Comparison of ENCODE assay signal across 8 cellular contexts in genomic region chr14:73753043-73753886, GRCh38. TPM values are rescaled to one million over a fixed set of nuclear protein-coding genes. Genes with fewer than 3 reads are reported as not detected.
DNase-seq lines count a peak whose midpoint lies in the region; ATAC-seq and TF ChIP-seq lines count a peak whose summit lies in the region.

No MANE protein-coding gene starts in this region.

- H3K14ac ChIP-seq in mesenchymal stem cell (ENCODE audit: low read length in 2 of 2), result no peak overlapping the region

- DNase-seq in CD8-positive, alpha-beta memory T cell, result peak in 3 of 5 donors; percentile 47 to 66 (median 65)
- DNase-seq in NCI-H69 (lab: John Stamatoyannopoulos, UW), result peak; percentile 57
- no peak for DNase-seq in MCF 10A (ENCODE audit: unreplicated experiment)
- DNase-seq in mesenchymal stem cell, result peak; percentile 66
- peak; percentile 76 for DNase-seq in upper lobe of right lung
- no peak for DNase-seq in H4 (ENCODE audit: low spot score)
- DNase-seq in NOMO-1 (lab: John Stamatoyannopoulos, UW; ENCODE audit: unreplicated experiment in 2 of 2), result no peak

- H3K9me3 Mint-ChIP-seq in CD8-positive, alpha-beta memory T cell, result no peaks in the 10 kb centered on the region
- no peaks in the 10 kb centered on the region for H3K9me3 Mint-ChIP-seq in MCF 10A (ENCODE audit: unreplicated experiment)

- intact Hi-C loops in MCF 10A (cut with micrococcal nuclease), result loop anchor here (1.0 to 5.0 kb wide), 2 partner anchors 25 to 34 kb away; no protein-coding TSS in a partner anchor
- intact Hi-C loops in upper lobe of right lung (cut with DNase I), result no loop called here

- H3K4me2 ChIP-seq in mesenchymal stem cell (ENCODE audit: low read length, poor library complexity, severe bottlenecking), result no peak overlapping the region

- ATAC-seq in upper lobe of right lung (peak; percentile 45), HG02981 (IDR thresholded peaks at IDR 0.05; ENCODE audit: unreplicated experiment) (no peak)

- H3K4me3 Mint-ChIP-seq in CD8-positive, alpha-beta memory T cell, result peak overlapping the region; percentile 85 to 97 (median 90)
- peak overlapping the region; percentile 86 for H3K4me3 Mint-ChIP-seq in MCF 10A (ENCODE audit: unreplicated experiment)

- BruUV-seq in MCF 10A (replicated peaks; lab: Mats Ljungman, UMichigan), result no TSS peak

- TF ChIP-seq CTCF in MCF 10A (IDR thresholded peaks at IDR 0.05; ENCODE audit: unreplicated experiment) (no peak), upper lobe of right lung (IDR thresholded peaks at IDR 0.05) (no peak)

- H2AFZ ChIP-seq in mesenchymal stem cell (ENCODE audit: low read depth, low read length), result no peak overlapping the region

- peak overlapping the region; percentile 25 for H2BK5ac ChIP-seq in mesenchymal stem cell (ENCODE audit: low read depth, low read length, poor library complexity, severe bottlenecking)

- peak overlapping the region; percentile 94 to 100 (median 98) for H3K27ac Mint-ChIP-seq in CD8-positive, alpha-beta memory T cell
- H3K27ac Mint-ChIP-seq in MCF 10A (ENCODE audit: low read depth, unreplicated experiment), result peak overlapping the region; percentile 89

- H2AK5ac ChIP-seq in mesenchymal stem cell (ENCODE audit: low read length, severe bottlenecking), result peak overlapping the region; percentile 27

- POLR2A ChIA-PET in CD8-positive, alpha-beta memory T cell (lab: Charles Lee), result interaction anchor here (0.8 to 6.0 kb wide), 6 partner anchors 10 to 44 kb away, joined by 3 to 62 read pairs (median 6); no protein-coding TSS in a partner anchor
- POLR2A ChIA-PET in MCF 10A (lab: Yijun Ruan, JAX), result interaction anchor here (1.0 to 12.5 kb wide), 13 partner anchors 10 to 134 kb away, joined by 3 to 480 read pairs (median 32); partner anchors contain the start of genes PNMA1, PTGR2 and ZNF410

- H3K27me3 Mint-ChIP-seq in CD8-positive, alpha-beta memory T cell, result peaks cover 0 to 3% of the 10 kb centered on the region in 2 donors
- H3K27me3 Mint-ChIP-seq in MCF 10A (ENCODE audit: insufficient read depth, unreplicated experiment), result no peaks in the 10 kb centered on the region

- peak overlapping the region; percentile 58 to 83 for H3K18ac ChIP-seq in mesenchymal stem cell (ENCODE audit: low read depth in 1 of 2, low read length in 2 of 2)

- H2BK12ac ChIP-seq in mesenchymal stem cell (ENCODE audit: low read length in 2 of 2), result peak overlapping the region; percentile 14 to 57

- H2BK120ac ChIP-seq in mesenchymal stem cell (ENCODE audit: low read depth, low read length), result no peak overlapping the region

- H3K4ac ChIP-seq in mesenchymal stem cell (ENCODE audit: low read depth in 1 of 2, low read length in 2 of 2), result peak overlapping the region; percentile 5 to 48

- H2BK15ac ChIP-seq in mesenchymal stem cell (ENCODE audit: low read depth, poor library complexity, severe bottlenecking), result peak overlapping the region; percentile 5

- peak overlapping the region; percentile 74 for H3K9ac ChIP-seq in mesenchymal stem cell (ENCODE audit: low read length)

- no peak overlapping the region for H3K23ac ChIP-seq in mesenchymal stem cell (ENCODE audit: low read length in 2 of 2)

- H3K9me3 ChIP-seq in CD8-positive, alpha-beta memory T cell (ENCODE audit: low read length), result no peaks in the 10 kb centered on the region
- H3K9me3 ChIP-seq in mesenchymal stem cell (ENCODE audit: control insufficient read depth, low read length) (no peaks in the 10 kb centered on the region), upper lobe of right lung (no peaks in the 10 kb centered on the region)

- peaks cover 98 to 100% (median 100%) of the 10 kb centered on the region in 3 donors for H3K4me1 Mint-ChIP-seq in CD8-positive, alpha-beta memory T cell
- H3K4me1 Mint-ChIP-seq in MCF 10A (ENCODE audit: insufficient read depth, unreplicated experiment), result peaks cover 78% of the 10 kb centered on the region

- CTCF ChIA-PET in CD8-positive, alpha-beta memory T cell (lab: Charles Lee), result interaction anchor here (0.6 to 14.9 kb wide), 8 partner anchors 9 to 84 kb away, joined by 3 to 358 read pairs (median 4); no protein-coding TSS in a partner anchor
- CTCF ChIA-PET in MCF 10A (lab: Yijun Ruan, JAX), result interaction anchor here (0.5 to 6.5 kb wide), 14 partner anchors 9 to 257 kb away, joined by 3 to 58 read pairs (median 4); no protein-coding TSS in a partner anchor

- H3K79me1 ChIP-seq in mesenchymal stem cell (replicated peaks; ENCODE audit: low read length, poor library complexity, severe bottlenecking), result no peaks in the 10 kb centered on the region

- H3K4me3 ChIP-seq in CD8-positive, alpha-beta memory T cell (ENCODE audit: low read length), result peak overlapping the region; percentile 42
- H3K4me3 ChIP-seq in mesenchymal stem cell (ENCODE audit: insufficient read depth in 1 of 2, low read depth in 1 of 2, low read length in 2 of 2) (peak overlapping the region in 1 of 2 experiments; percentile 63), upper lobe of right lung (no peak overlapping the region)

- H3K36me3 Mint-ChIP-seq in CD8-positive, alpha-beta memory T cell, result peaks cover 0 to 7% (median 0%) of the 10 kb centered on the region in 3 donors
- H3K36me3 Mint-ChIP-seq in MCF 10A (ENCODE audit: insufficient read depth, unreplicated experiment), result peaks cover 26% of the 10 kb centered on the region

- H3K36me3 ChIP-seq in CD8-positive, alpha-beta memory T cell (ENCODE audit: insufficient read depth, low read length), result no peaks in the 10 kb centered on the region
- H3K36me3 ChIP-seq in mesenchymal stem cell (ENCODE audit: control insufficient read depth in 1 of 2, insufficient read depth in 2 of 2, low read depth in 1 of 2, low read length in 2 of 2) (peaks cover 3 to 6% of the 10 kb centered on the region in 2 experiments), upper lobe of right lung (no peaks in the 10 kb centered on the region)

- H3K27me3 ChIP-seq in CD8-positive, alpha-beta memory T cell (ENCODE audit: insufficient read depth, low read length, poor library complexity, severe bottlenecking), result no peaks in the 10 kb centered on the region
- no peaks in the 10 kb centered on the region for H3K27me3 ChIP-seq in mesenchymal stem cell (ENCODE audit: control insufficient read depth in 1 of 2, insufficient read depth in 1 of 2, low read length in 2 of 2)
- no peaks in the 10 kb centered on the region for H3K27me3 ChIP-seq in upper lobe of right lung

- H3K27ac ChIP-seq in CD8-positive, alpha-beta memory T cell (ENCODE audit: low read depth, low read length), result peak overlapping the region; percentile 65
- H3K27ac ChIP-seq in mesenchymal stem cell (ENCODE audit: low read length, poor library complexity, severe bottlenecking) (peak overlapping the region; percentile 89), upper lobe of right lung (peak overlapping the region; percentile 98)

- H3K4me1 ChIP-seq in CD8-positive, alpha-beta memory T cell (ENCODE audit: insufficient read depth, low read length), result peaks cover 98% of the 10 kb centered on the region
- H3K4me1 ChIP-seq in mesenchymal stem cell (ENCODE audit: control insufficient read depth, insufficient read depth, low read depth, low read length), result peaks cover 74% of the 10 kb centered on the region
- H3K4me1 ChIP-seq in upper lobe of right lung, result peaks cover 98% of the 10 kb centered on the region

- peak overlapping the region; percentile 58 for H4K91ac ChIP-seq in mesenchymal stem cell (ENCODE audit: low read length)

- 58% methylated on average over 9 of the region's 9 CpGs for WGBS in mesenchymal stem cell

- peak overlapping the region; percentile 3 for H4K8ac ChIP-seq in mesenchymal stem cell (ENCODE audit: low read length)

RNA-seq across cellular contexts. Expression of gene PNMA1, which starts 39.1 kb away (rescaled TPM):
- total RNA-seq in CD8-positive, alpha-beta memory T cell, result 10 to 100 TPM; 56.8 to 61.0 TPM
- 43.7 TPM for polyA plus RNA-seq in CD8-positive, alpha-beta memory T cell
- total RNA-seq in MCF 10A (2022) (43.3 and 46.3 TPM in 2 replicates), upper lobe of right lung (22.0 TPM)
- 53.1 TPM for polyA plus RNA-seq in mesenchymal stem cell (2013, experiment 1 of 2)
- polyA plus RNA-seq in mesenchymal stem cell (2013, experiment 2 of 2), result 53.5 TPM
- 12.9 and 14.0 TPM in 2 replicates for total RNA-seq in H4 (2014; rRNA removed; shearing (Covaris generic))

Comparison
In these comparisons a context has a peak if more than half of its experiments do, and no peak if none do; other contexts are left out.
1. DNase-seq: peak in CD8-positive, alpha-beta memory T cell (3 of 5), NCI-H69 (single experiment), mesenchymal stem cell (single experiment) and upper lobe of right lung (single experiment); none in MCF 10A (single experiment), H4 (single experiment) and NOMO-1 (0 of 2).
2. Peak in every context shown above with its lines, with median percentiles within 50 percentile points of each other: H3K27ac ChIP-seq.